In the genomic region with DNA sequence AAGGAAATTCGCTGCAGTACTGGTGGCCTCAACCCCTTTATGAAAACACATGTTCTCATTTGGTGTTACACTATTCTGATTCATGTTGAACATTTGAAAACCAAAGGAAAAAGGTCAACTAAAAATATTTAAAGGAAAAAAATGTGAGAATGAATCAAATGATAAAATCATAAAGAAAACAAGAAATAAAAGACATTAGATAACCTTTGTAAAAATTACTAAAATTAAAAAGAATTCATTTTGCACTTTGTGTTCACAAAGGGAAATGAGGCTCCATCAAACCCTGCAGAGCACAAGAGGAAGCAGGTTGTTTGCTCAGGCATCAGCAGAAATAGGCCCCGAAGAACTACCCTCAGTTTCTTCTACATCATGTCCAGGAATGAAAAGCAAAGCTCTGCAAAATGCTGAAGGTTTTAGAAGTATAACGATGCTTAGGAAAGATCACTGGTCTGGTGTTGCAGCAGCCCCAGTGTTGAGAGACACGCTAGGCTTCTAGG, we compare ENCODE assay signal across 20 cellular contexts. TPM values are rescaled to one million over a fixed set of nuclear protein-coding genes. Genes with fewer than 3 reads are reported as not detected.
DNase-seq lines count a peak whose midpoint lies in the region; TF ChIP-seq lines count a peak whose summit lies in the region.
"Had no signal": no experiment of that assay in that cellular context is flagged by ENCODE, and none has a peak within 500 bp of the region (broad histone marks: within the 10 kb centered on the region; RNA-seq: fewer than 3 reads in every experiment).

No MANE protein-coding gene starts in this region.

- H3K36me3 Mint-ChIP-seq in endothelial cell (ENCODE audit: low read depth, unreplicated experiment): no peaks in the 10 kb centered on the region

- H3K4me3 Mint-ChIP-seq in endothelial cell (ENCODE audit: unreplicated experiment): no peak overlapping the region
- H3K4me3 Mint-ChIP-seq: CD8-positive, alpha-beta memory T cell; H9 had no signal

- no peak overlapping the region for H3K4me3 ChIP-seq in OCI-LY1 (ENCODE audit: low read depth, low read length, poor library complexity, severe bottlenecking)
- H3K4me3 ChIP-seq in ascending aorta: no peak overlapping the region
- H3K4me3 ChIP-seq in HAP-1: no peak overlapping the region
- H3K4me3 ChIP-seq: MG63 had no signal

- no peaks in the 10 kb centered on the region for H4K20me1 ChIP-seq in OCI-LY1 (ENCODE audit: insufficient read depth, low read length)

- no peak overlapping the region for H2AFZ ChIP-seq in OCI-LY1 (ENCODE audit: low read length)

- no peaks in the 10 kb centered on the region for H3K79me2 ChIP-seq in OCI-LY1 (ENCODE audit: insufficient read depth, low read length)

- no peak overlapping the region; the same call in 1 of the 2 replicates for H3K9ac ChIP-seq in OCI-LY1 (ENCODE audit: low read length)
- H3K9ac ChIP-seq: SK-N-SH had no signal

- TF ChIP-seq CTCF in OCI-LY1 (IDR thresholded peaks at IDR 0.05; ENCODE audit: low read length) (no peak), ascending aorta (IDR thresholded peaks at IDR 0.05) (no peak), endothelial cell (IDR thresholded peaks at IDR 0.05; ENCODE audit: unreplicated experiment) (no peak)

- H3K27ac Mint-ChIP-seq in endothelial cell (ENCODE audit: unreplicated experiment): peak overlapping the region; percentile 79

- no peaks in the 10 kb centered on the region for H3K9me3 Mint-ChIP-seq in endothelial cell (ENCODE audit: unreplicated experiment)
- H3K9me3 Mint-ChIP-seq: CD8-positive, alpha-beta memory T cell; H9 had no signal

- H3K4me2 ChIP-seq in OCI-LY1 (ENCODE audit: low read length): peak overlapping the region; percentile 8; the same call in 1 of the 2 replicates
- H3K4me2 ChIP-seq: SK-N-SH had no signal

- H3K36me3 ChIP-seq in OCI-LY1 (ENCODE audit: insufficient read depth, low read length): no peaks in the 10 kb centered on the region
- peaks cover 0 to 5% of the 10 kb centered on the region in 2 donors for H3K36me3 ChIP-seq in ascending aorta
- no peaks in the 10 kb centered on the region; the same call in none of the 2 replicates for H3K36me3 ChIP-seq in HAP-1 (replicated peaks)

- no peaks in the 10 kb centered on the region for H3K9me2 ChIP-seq in OCI-LY1 (ENCODE audit: low read depth, low read length)
- H3K9me2 ChIP-seq: SK-N-SH had no signal

- H3K27me3 ChIP-seq in OCI-LY1 (ENCODE audit: insufficient read depth, low read length) (no peaks in the 10 kb centered on the region), ascending aorta (no peaks in the 10 kb centered on the region), HAP-1 (ENCODE audit: low read depth) (no peaks in the 10 kb centered on the region)
- H3K27me3 ChIP-seq: MG63 had no signal

- peak overlapping the region; percentile 79 for H3K27ac ChIP-seq in OCI-LY1 (ENCODE audit: low read depth, low read length, poor library complexity, severe bottlenecking)
- H3K27ac ChIP-seq in ascending aorta: peak overlapping the region; percentile 3 to 17

- no peaks in the 10 kb centered on the region for H3K9me3 ChIP-seq in OCI-LY1 (ENCODE audit: low read length)
- no peaks in the 10 kb centered on the region for H3K9me3 ChIP-seq in ascending aorta
- no peaks in the 10 kb centered on the region for H3K9me3 ChIP-seq in HAP-1
- H3K9me3 ChIP-seq: MG63, SK-N-SH had no signal

- H3K27me3 Mint-ChIP-seq in endothelial cell (ENCODE audit: unreplicated experiment): no peaks in the 10 kb centered on the region
- H3K27me3 Mint-ChIP-seq: CD8-positive, alpha-beta memory T cell had no signal

- no peak for DNase-seq in ascending aorta (ENCODE audit: low spot score in 2 of 2)
- no peak for DNase-seq in endothelial cell (ENCODE audit: low spot score)
- no peak for DNase-seq in NCI-H2227 (lab: John Stamatoyannopoulos, UW; ENCODE audit: unreplicated experiment)
- no peak for DNase-seq in NCI-H1436 (lab: John Stamatoyannopoulos, UW)
- DNase-seq in DMS79 (lab: John Stamatoyannopoulos, UW): no peak
- no peak for DNase-seq in HAP-1 (ENCODE audit: low spot score in 2 of 2)
- DNase-seq: C1 segment of cervical spinal cord; CD8-positive, alpha-beta memory T cell; GDM1; H9; Kasumi-1; MG63; NCI-H1092; NCI-H146; NCI-H2081; NCI-H2171 treated with DMSO at 0.1 percent for 48 hours; OCI-M1; SHP77; SK-N-SH had no signal

- peaks cover 30% of the 10 kb centered on the region for H3K4me1 ChIP-seq in OCI-LY1 (ENCODE audit: insufficient read depth, low read length, severe bottlenecking)
- peaks cover 0 to 10% of the 10 kb centered on the region in 2 donors for H3K4me1 ChIP-seq in ascending aorta
- no peaks in the 10 kb centered on the region for H3K4me1 ChIP-seq in HAP-1

- in situ Hi-C loops in HAP-1 (cut with MboI; ENCODE audit: low sequenced_read_pairs): no loop called here

- intact Hi-C loops in ascending aorta (cut with DNase I): no loop called here

- H3F3A ChIP-seq in OCI-LY1 (ENCODE audit: insufficient read depth, low read length): no peaks in the 10 kb centered on the region

- H3K4me1 Mint-ChIP-seq in endothelial cell (ENCODE audit: unreplicated experiment): peaks cover 11% of the 10 kb centered on the region
- H3K4me1 Mint-ChIP-seq: CD8-positive, alpha-beta memory T cell; H9 had no signal

RNA-seq across cellular contexts. Expression of a gene that starts 41.2 kb away (rescaled TPM):
- total RNA-seq in ascending aorta: 140 TPM
- total RNA-seq in endothelial cell (ENCODE audit: unreplicated experiment): 155 TPM
